Comparison of ENCODE assay signal across 10 cellular contexts in the genomic region with DNA sequence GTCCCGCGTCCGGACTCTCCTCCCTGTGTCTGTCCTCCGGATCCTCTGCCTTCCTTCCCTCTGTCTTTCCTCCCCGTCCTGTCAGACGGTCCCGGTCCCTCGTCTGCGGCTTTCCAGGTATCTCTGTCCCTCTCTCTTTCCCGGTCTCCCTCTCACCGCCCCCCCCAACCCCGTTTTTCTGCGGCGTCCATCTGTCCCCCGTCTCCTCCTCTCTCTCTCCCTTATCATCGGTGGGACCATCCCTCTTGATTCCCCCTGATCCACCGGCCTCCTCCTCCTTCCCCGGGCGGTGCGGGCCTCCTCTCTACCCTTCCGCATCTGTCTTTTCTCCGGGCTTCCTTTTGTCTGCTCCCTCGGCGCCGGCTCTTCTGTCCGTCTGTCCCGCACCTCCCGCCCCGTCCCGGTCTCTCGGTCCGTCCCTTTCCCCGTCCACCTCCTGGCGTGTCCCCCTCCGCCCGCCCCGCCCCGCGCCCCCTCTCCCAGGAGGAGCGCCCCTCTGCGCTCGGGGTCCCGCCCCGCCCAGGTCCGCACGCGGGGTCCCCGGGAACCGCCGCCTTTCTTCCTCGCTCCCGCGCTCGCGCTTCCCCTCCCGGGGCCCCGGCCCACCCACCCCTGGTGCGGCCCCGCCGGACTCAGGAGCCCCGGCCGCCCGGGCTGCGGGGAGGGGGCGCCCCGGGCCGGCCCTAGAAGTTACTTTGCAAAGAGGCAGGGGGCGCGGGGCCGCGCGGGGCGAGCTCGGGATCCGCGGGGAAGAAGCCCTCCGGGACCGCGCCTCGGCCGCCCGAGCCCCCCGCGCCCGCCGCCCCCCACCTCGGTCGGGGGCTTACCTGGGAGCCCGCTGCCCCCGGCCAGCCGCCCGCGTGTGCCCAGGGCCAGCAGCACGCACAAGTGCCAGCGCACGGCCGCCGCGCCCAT. TPM values are rescaled to one million over a fixed set of nuclear protein-coding genes. Genes with fewer than 3 reads are reported as not detected.
DNase-seq lines count a peak whose midpoint lies in the region; ATAC-seq, FAIRE-seq and TF ChIP-seq lines count a peak whose summit lies in the region.
"Had no signal": no experiment of that assay in that cellular context is flagged by ENCODE, and none has a peak within 500 bp of the region (broad histone marks: within the 10 kb centered on the region; RNA-seq: fewer than 3 reads in every experiment).

No MANE protein-coding gene starts in this region.

- no peak for DNase-seq in endothelial cell of umbilical vein (ENCODE audit: low read depth, low spot score)
- no peak for DNase-seq in activated effector memory CD4-positive, alpha-beta T cell treated with Interleukin-2 at 50 U/mL for 16 hours
- no peak for DNase-seq in putamen (ENCODE audit: low spot score)
- DNase-seq in omental fat pad (ENCODE audit: low spot score), result no peak
- no peak for DNase-seq in superior temporal gyrus (ENCODE audit: extremely low spot score)

- no peak overlapping the region for H3K9ac ChIP-seq in BLaER1 treated with 17β-estradiol and CSF1 and Interleukin-3, amounts not matched to agents 10 nM and 100 nM
- H3K9ac ChIP-seq in HUES48 (ENCODE audit: low read depth, low read length) (no peak overlapping the region), endothelial cell of umbilical vein (replicated peaks; ENCODE audit: extremely low read depth, insufficient read depth, low read length) (no peak overlapping the region), parathyroid adenoma (no peak overlapping the region)
- H3K9ac ChIP-seq: KMS-11 had no signal

- H3K4me2 ChIP-seq in BLaER1 treated with 17β-estradiol and CSF1 and Interleukin-3, amounts not matched to agents 10 nM and 100 nM, result peak overlapping the region in 10 of 11 experiments; percentile 12 to 81 (median 46); a peak in 10 of 22 replicates
- H3K4me2 ChIP-seq in endothelial cell of umbilical vein (ENCODE audit: insufficient read depth, low read length) (no peak overlapping the region), parathyroid adenoma (ENCODE audit: low read length) (peak overlapping the region; percentile 59)
- H3K4me2 ChIP-seq: KMS-11 had no signal

- FAIRE-seq in endothelial cell of umbilical vein (lab: Jason Lieb, UNC), result no peak
- FAIRE-seq: frontal cortex had no signal

- CTCF ChIA-PET in endothelial cell of umbilical vein (lab: Charles Lee), result interaction anchor here (5.6 kb wide), 1 partner anchor 68 kb away, joined by 334 read pairs; no protein-coding TSS in a partner anchor

- peaks cover 23 to 49% (median 39%) of the 10 kb centered on the region in 10 experiments for H3K4me1 ChIP-seq in BLaER1 treated with 17β-estradiol and CSF1 and Interleukin-3, amounts not matched to agents 10 nM and 100 nM
- no peaks in the 10 kb centered on the region for H3K4me1 ChIP-seq in HUES48 (ENCODE audit: control insufficient read depth, insufficient read depth, low read length)
- H3K4me1 ChIP-seq in endothelial cell of umbilical vein (ENCODE audit: control insufficient read depth, extremely low read depth, insufficient read depth, low read length), result no peaks in the 10 kb centered on the region
- no peaks in the 10 kb centered on the region for H3K4me1 ChIP-seq in parathyroid adenoma

- no peaks in the 10 kb centered on the region for H3K79me2 ChIP-seq in endothelial cell of umbilical vein (ENCODE audit: control insufficient read depth, insufficient read depth, low read length)
- no peaks in the 10 kb centered on the region for H3K79me2 ChIP-seq in parathyroid adenoma

- dilution Hi-C loops in endothelial cell of umbilical vein (cut with MboI; ENCODE audit: extremely low pct_ligation_motif_present, low sequenced_read_pairs), result no loop called here

- H3K9me1 ChIP-seq in endothelial cell of umbilical vein (replicated peaks; ENCODE audit: control insufficient read depth, extremely low read depth, insufficient read depth, low read length), result no peaks in the 10 kb centered on the region

- TF ChIP-seq POLR2A in endothelial cell of umbilical vein (IDR thresholded peaks at IDR 0.05; ENCODE audit: low read depth, low read length), result no peak

- no peak for ATAC-seq in omental fat pad (ENCODE audit: low FRiP score)

- H3K27ac ChIP-seq in BLaER1 treated with 17β-estradiol and CSF1 and Interleukin-3, amounts not matched to agents 10 nM and 100 nM, result no peak overlapping the region
- H3K27ac ChIP-seq in HUES48 (ENCODE audit: low read depth, low read length), result no peak overlapping the region
- no peak overlapping the region for H3K27ac ChIP-seq in endothelial cell of umbilical vein (ENCODE audit: insufficient read depth, low read depth, low read length)
- no peak overlapping the region for H3K27ac ChIP-seq in parathyroid adenoma
- H3K27ac ChIP-seq: KMS-11 had no signal

- no TSS peak for BruUV-seq in endothelial cell of umbilical vein (replicated peaks; lab: Mats Ljungman, UMichigan)

- H4K20me1 ChIP-seq in BLaER1 treated with 17β-estradiol and CSF1 and Interleukin-3, amounts not matched to agents 10 nM and 100 nM, result no peaks in the 10 kb centered on the region
- H4K20me1 ChIP-seq in endothelial cell of umbilical vein (replicated peaks; ENCODE audit: control insufficient read depth, extremely low read depth, insufficient read depth, low read length), result no peaks in the 10 kb centered on the region

- peaks cover 31 to 41% (median 36%) of the 10 kb centered on the region in 11 experiments for H3K27me3 ChIP-seq in BLaER1 treated with 17β-estradiol and CSF1 and Interleukin-3, amounts not matched to agents 10 nM and 100 nM
- H3K27me3 ChIP-seq in HUES48 (ENCODE audit: control insufficient read depth, insufficient read depth, low read length) (peaks cover 52% of the 10 kb centered on the region), endothelial cell of umbilical vein (ENCODE audit: control insufficient read depth in 2 of 2, insufficient read depth in 2 of 2, low read length in 2 of 2) (peaks cover 25 to 29% of the 10 kb centered on the region in 2 experiments), parathyroid adenoma (ENCODE audit: control insufficient read depth, insufficient read depth, low read length) (no peaks in the 10 kb centered on the region)

- POLR2A ChIA-PET in endothelial cell of umbilical vein (lab: Charles Lee), result no interaction called here

- intact Hi-C loops in endothelial cell of umbilical vein (cut with micrococcal nuclease), result no loop called here

- no peaks in the 10 kb centered on the region for H3K9me3 ChIP-seq in BLaER1 treated with 17β-estradiol and CSF1 and Interleukin-3, amounts not matched to agents 10 nM and 100 nM (replicated peaks in 1 of 11)
- H3K9me3 ChIP-seq in HUES48 (ENCODE audit: control insufficient read depth, insufficient read depth, low read length), result no peaks in the 10 kb centered on the region
- no peaks in the 10 kb centered on the region for H3K9me3 ChIP-seq in endothelial cell of umbilical vein (replicated peaks; ENCODE audit: control insufficient read depth, insufficient read depth, low read length)
- no peaks in the 10 kb centered on the region for H3K9me3 ChIP-seq in parathyroid adenoma (ENCODE audit: control insufficient read depth, low read length)

- TF ChIP-seq CTCF in endothelial cell of umbilical vein (IDR thresholded peaks at IDR 0.05; ENCODE audit: extremely low read depth in 1 of 2, insufficient read depth in 1 of 2, low read depth in 1 of 2, low read length in 2 of 2) (no peak), parathyroid adenoma (IDR thresholded peaks at IDR 0.05) (no peak), omental fat pad (IDR thresholded peaks at IDR 0.05) (no peak)

- H2AFZ ChIP-seq in endothelial cell of umbilical vein (ENCODE audit: low read depth, low read length) (no peak overlapping the region), parathyroid adenoma (no peak overlapping the region)

- peak overlapping the region in 4 of 10 experiments; percentile 19 to 48 (median 27); a peak in 5 of 20 replicates for H3K4me3 ChIP-seq in BLaER1 treated with 17β-estradiol and CSF1 and Interleukin-3, amounts not matched to agents 10 nM and 100 nM
- H3K4me3 ChIP-seq in HUES48 (ENCODE audit: low read depth, low read length), result peak overlapping the region; percentile 37; the same call in 1 of the 2 replicates
- no peak overlapping the region for H3K4me3 ChIP-seq in endothelial cell of umbilical vein (replicated peaks in 1 of 3; ENCODE audit: insufficient read depth in 1 of 3, low read depth in 1 of 3, low read length in 3 of 3)
- no peak overlapping the region for H3K4me3 ChIP-seq in parathyroid adenoma (ENCODE audit: low read depth, low read length)

- no peaks in the 10 kb centered on the region for H3K36me3 ChIP-seq in BLaER1 treated with 17β-estradiol and CSF1 and Interleukin-3, amounts not matched to agents 10 nM and 100 nM
- H3K36me3 ChIP-seq in HUES48 (ENCODE audit: control insufficient read depth, insufficient read depth, low read length), result no peaks in the 10 kb centered on the region
- no peaks in the 10 kb centered on the region for H3K36me3 ChIP-seq in endothelial cell of umbilical vein (ENCODE audit: control insufficient read depth in 2 of 2, extremely low read depth in 1 of 2, insufficient read depth in 2 of 2, low read length in 2 of 2)
- H3K36me3 ChIP-seq in parathyroid adenoma (ENCODE audit: control insufficient read depth, insufficient read depth, low read length), result no peaks in the 10 kb centered on the region

TF ChIP-seq in endothelial cell of umbilical vein, 7 proteins besides CTCF, POLR2A, EP300 and RAD21:
- peak; percentile 80 for TF ChIP-seq EZH2 (IDR thresholded peaks at IDR 0.05; ENCODE audit: borderline replicate concordance, low read depth, low read length, severe bottlenecking)
- no peak for TF ChIP-seq GATA2 (IDR thresholded peaks at IDR 0.05; ENCODE audit: insufficient read depth, insufficient read length, low read depth, low read length)

RNA-seq across cellular contexts. Expression of gene SCUBE1, which starts 0.6 kb away (rescaled TPM):
- total RNA-seq in endothelial cell of umbilical vein (not detected in 2 replicates), omental fat pad (1 to 10 TPM in 2 of 4 donors, under 1 TPM in 2; 0.28 to 3.7 (median 1.7) TPM)
- 0.07 TPM in 1 of 2 replicates, not detected in the other for polyA plus RNA-seq in endothelial cell of umbilical vein
- polyA plus RNA-seq in endothelial cell of umbilical vein (2011; cell fraction: cytosol; rRNA removed), result 0.04 TPM in 1 of 2 replicates, not detected in the other
- polyA plus RNA-seq in endothelial cell of umbilical vein (2011; cell fraction: nucleus; rRNA removed), result not detected in 2 replicates
- polyA plus RNA-seq in endothelial cell of umbilical vein (2012), result 0.31 and 0.53 TPM in 2 replicates
- not detected in 2 replicates for polyA minus RNA-seq in endothelial cell of umbilical vein
- not detected for polyA minus RNA-seq in endothelial cell of umbilical vein (2011; cell fraction: cytosol; rRNA and poly(A)+ RNA removed)
- not detected in 2 replicates for polyA minus RNA-seq in endothelial cell of umbilical vein (2011; cell fraction: nucleus; rRNA and poly(A)+ RNA removed)
